18 cellular contexts compared by ENCODE assay signal in the genomic region with DNA sequence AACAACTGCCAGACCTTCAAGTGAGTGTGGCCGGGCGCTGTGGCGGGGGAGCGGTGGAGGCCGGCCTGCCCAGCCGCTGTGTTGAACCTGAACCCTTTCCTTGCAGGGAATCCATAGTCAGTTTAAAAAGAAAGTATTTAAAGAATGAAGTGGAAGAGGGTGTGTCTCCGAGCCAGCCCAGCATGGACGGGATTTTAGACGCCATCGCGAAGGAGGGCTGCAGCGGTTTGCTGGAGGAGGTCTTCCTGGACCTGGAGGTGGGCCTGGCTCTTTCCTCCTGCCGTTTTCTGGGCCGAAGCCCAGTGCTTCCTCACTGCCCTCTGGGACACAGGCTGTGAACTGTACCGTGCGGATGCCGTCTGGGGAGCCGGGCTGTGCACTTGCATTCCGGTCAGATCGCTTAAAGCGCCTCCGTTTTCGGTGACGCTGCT. TPM values are rescaled to one million over a fixed set of nuclear protein-coding genes. Genes with fewer than 3 reads are reported as not detected.
DNase-seq lines count a peak whose midpoint lies in the region; ATAC-seq and TF ChIP-seq lines count a peak whose summit lies in the region.
"Had no signal": no experiment of that assay in that cellular context is flagged by ENCODE, and none has a peak within 500 bp of the region (broad histone marks: within the 10 kb centered on the region; RNA-seq: fewer than 3 reads in every experiment).

No MANE protein-coding gene starts in this region.

- H3K4me3 ChIP-seq in CD4-positive, alpha-beta memory T cell (ENCODE audit: low read length in 2 of 2): no peak overlapping the region
- no peak overlapping the region for H3K4me3 ChIP-seq in prostate gland
- H3K4me3 ChIP-seq: GM23338, lung, stomach, vagina had no signal

- intact Hi-C loops in activated CD4-positive, alpha-beta T cell treated with anti-CD3 and anti-CD28 coated beads, Interleukin-2, amount 10 ng/mL, durations not matched to agents 24 days and 14 days (cut with micrococcal nuclease): loop anchor here (5.0 kb wide), 1 partner anchor 85 kb away; no protein-coding TSS in a partner anchor
- intact Hi-C loops in CD4-positive, alpha-beta memory T cell (cut with micrococcal nuclease): no loop called here
- intact Hi-C loops in posterior vena cava (cut with DNase I) (no loop called here), prostate gland (cut with DNase I) (no loop called here)

- DNase-seq in activated CD4-positive, alpha-beta T cell treated with anti-CD3 and anti-CD28 coated beads, Interleukin-2, amount 10 ng/mL, durations not matched to agents 24 days and 14 days: no peak
- DNase-seq in activated CD4-positive, alpha-beta T cell treated with anti-CD3 and anti-CD28 coated beads, Interleukin-2, amount 10 ng/mL, durations not matched to agents 7 days and 5 days: no peak
- DNase-seq in CD4-positive, alpha-beta memory T cell: no peak
- no peak for DNase-seq in activated naive CD8-positive, alpha-beta T cell treated with anti-CD3 and anti-CD28 coated beads, Interleukin-2, amount 50 U/mL, for 24 hours
- DNase-seq in posterior vena cava (ENCODE audit: low spot score) (peak; percentile 69), DMS53 (lab: John Stamatoyannopoulos, UW) (no peak), prostate gland (ENCODE audit: low spot score) (no peak)
- DNase-seq: activated CD4-positive, alpha-beta T cell treated with anti-CD3 and anti-CD28 coated beads, Interleukin-2, amount 50 U/mL, for 1 hour; anterior cingulate cortex; effector memory CD4-positive, alpha-beta T cell; NCI-H187; NCI-H345; stomach had no signal

- TF ChIP-seq CTCF in prostate gland (IDR thresholded peaks at IDR 0.05): no peak

- H3K27me3 Mint-ChIP-seq in activated CD4-positive, alpha-beta T cell treated with anti-CD3 and anti-CD28 coated beads, Interleukin-2, amount 10 ng/mL, durations not matched to agents 24 days and 14 days: no peaks in the 10 kb centered on the region
- no peaks in the 10 kb centered on the region for H3K27me3 Mint-ChIP-seq in activated CD4-positive, alpha-beta T cell treated with anti-CD3 and anti-CD28 coated beads, Interleukin-2, amount 10 ng/mL, durations not matched to agents 7 days and 5 days
- no peaks in the 10 kb centered on the region for H3K27me3 Mint-ChIP-seq in CD4-positive, alpha-beta memory T cell
- H3K27me3 Mint-ChIP-seq in activated naive CD8-positive, alpha-beta T cell treated with anti-CD3 and anti-CD28 coated beads, Interleukin-2, amount 50 U/mL, for 24 hours: no peaks in the 10 kb centered on the region
- H3K27me3 Mint-ChIP-seq: B cell had no signal

- peaks cover 71% of the 10 kb centered on the region for H3K36me3 Mint-ChIP-seq in activated CD4-positive, alpha-beta T cell treated with anti-CD3 and anti-CD28 coated beads, Interleukin-2, amount 10 ng/mL, durations not matched to agents 24 days and 14 days (ENCODE audit: low read depth)
- H3K36me3 Mint-ChIP-seq in activated CD4-positive, alpha-beta T cell treated with anti-CD3 and anti-CD28 coated beads, Interleukin-2, amount 10 ng/mL, durations not matched to agents 7 days and 5 days (ENCODE audit: low read depth): peaks cover 63% of the 10 kb centered on the region
- H3K36me3 Mint-ChIP-seq in CD4-positive, alpha-beta memory T cell: peaks cover 44 to 56% of the 10 kb centered on the region in 2 donors
- H3K36me3 Mint-ChIP-seq in activated naive CD8-positive, alpha-beta T cell treated with anti-CD3 and anti-CD28 coated beads, Interleukin-2, amount 50 U/mL, for 24 hours (ENCODE audit: low read depth): peaks cover 60% of the 10 kb centered on the region

- H3K9me3 Mint-ChIP-seq in activated CD4-positive, alpha-beta T cell treated with anti-CD3 and anti-CD28 coated beads, Interleukin-2, amount 10 ng/mL, durations not matched to agents 24 days and 14 days: peaks cover 6% of the 10 kb centered on the region
- H3K9me3 Mint-ChIP-seq in activated CD4-positive, alpha-beta T cell treated with anti-CD3 and anti-CD28 coated beads, Interleukin-2, amount 10 ng/mL, durations not matched to agents 7 days and 5 days: no peaks in the 10 kb centered on the region
- peaks cover 0 to 2% (median 0%) of the 10 kb centered on the region in 8 donors for H3K9me3 Mint-ChIP-seq in CD4-positive, alpha-beta memory T cell
- H3K9me3 Mint-ChIP-seq in activated naive CD8-positive, alpha-beta T cell treated with anti-CD3 and anti-CD28 coated beads, Interleukin-2, amount 50 U/mL, for 24 hours: no peaks in the 10 kb centered on the region
- H3K9me3 Mint-ChIP-seq: GM23338 had no signal

- H3K27ac Mint-ChIP-seq in activated CD4-positive, alpha-beta T cell treated with anti-CD3 and anti-CD28 coated beads, Interleukin-2, amount 10 ng/mL, durations not matched to agents 24 days and 14 days: peak overlapping the region; percentile 72
- no peak overlapping the region for H3K27ac Mint-ChIP-seq in activated CD4-positive, alpha-beta T cell treated with anti-CD3 and anti-CD28 coated beads, Interleukin-2, amount 10 ng/mL, durations not matched to agents 7 days and 5 days
- H3K27ac Mint-ChIP-seq in CD4-positive, alpha-beta memory T cell: peak overlapping the region in 6 of 7 donors; percentile 63 to 95 (median 86)
- peak overlapping the region; percentile 49 for H3K27ac Mint-ChIP-seq in activated naive CD8-positive, alpha-beta T cell treated with anti-CD3 and anti-CD28 coated beads, Interleukin-2, amount 50 U/mL, for 24 hours
- H3K27ac Mint-ChIP-seq: B cell, GM23338 had no signal

- H3K27ac ChIP-seq in CD4-positive, alpha-beta memory T cell (ENCODE audit: low read depth, low read length): no peak overlapping the region
- no peak overlapping the region for H3K27ac ChIP-seq in prostate gland
- H3K27ac ChIP-seq: stomach, vagina had no signal

- H3K36me3 ChIP-seq in CD4-positive, alpha-beta memory T cell (ENCODE audit: insufficient read depth, low read length): peaks cover 52% of the 10 kb centered on the region
- H3K36me3 ChIP-seq in prostate gland: peaks cover 0 to 6% of the 10 kb centered on the region in 2 donors

- POLR2A ChIA-PET in activated CD4-positive, alpha-beta T cell treated with anti-CD3 and anti-CD28 coated beads, Interleukin-2, amount 10 ng/mL, durations not matched to agents 7 days and 5 days (lab: Charles Lee): no interaction called here
- POLR2A ChIA-PET in CD4-positive, alpha-beta memory T cell (lab: Charles Lee; ENCODE audit: partially characterized antibody): interaction anchor here (1.0 kb wide), 1 partner anchor 10 kb away, joined by 7 read pairs; no protein-coding TSS in a partner anchor

- peaks cover 17% of the 10 kb centered on the region for H3K4me1 ChIP-seq in CD4-positive, alpha-beta memory T cell (ENCODE audit: insufficient read depth, low read length)
- no peaks in the 10 kb centered on the region for H3K4me1 ChIP-seq in prostate gland (replicated peaks)
- H3K4me1 ChIP-seq: stomach had no signal

- ATAC-seq in activated naive CD8-positive, alpha-beta T cell treated with anti-CD3 and anti-CD28 coated beads, Interleukin-2, amount 50 U/mL, for 24 hours: no peak
- no peak for ATAC-seq in GM18519 (IDR thresholded peaks at IDR 0.05; ENCODE audit: low FRiP score, unreplicated experiment)
- ATAC-seq: GM23338 had no signal

- WGBS in prostate gland: 95% methylated on average over 24 of the region's 24 CpGs

- peaks cover 49% of the 10 kb centered on the region for H3K4me1 Mint-ChIP-seq in activated CD4-positive, alpha-beta T cell treated with anti-CD3 and anti-CD28 coated beads, Interleukin-2, amount 10 ng/mL, durations not matched to agents 24 days and 14 days
- peaks cover 48% of the 10 kb centered on the region for H3K4me1 Mint-ChIP-seq in activated CD4-positive, alpha-beta T cell treated with anti-CD3 and anti-CD28 coated beads, Interleukin-2, amount 10 ng/mL, durations not matched to agents 7 days and 5 days
- peaks cover 10 to 45% (median 21%) of the 10 kb centered on the region in 4 donors for H3K4me1 Mint-ChIP-seq in CD4-positive, alpha-beta memory T cell
- H3K4me1 Mint-ChIP-seq in activated naive CD8-positive, alpha-beta T cell treated with anti-CD3 and anti-CD28 coated beads, Interleukin-2, amount 50 U/mL, for 24 hours: peaks cover 65% of the 10 kb centered on the region
- H3K4me1 Mint-ChIP-seq: GM23338 had no signal

- TF ChIP-seq POLR2A in prostate gland (IDR thresholded peaks at IDR 0.05): no peak

- no peak overlapping the region for H3K4me3 Mint-ChIP-seq in activated CD4-positive, alpha-beta T cell treated with anti-CD3 and anti-CD28 coated beads, Interleukin-2, amount 10 ng/mL, durations not matched to agents 24 days and 14 days
- H3K4me3 Mint-ChIP-seq in activated CD4-positive, alpha-beta T cell treated with anti-CD3 and anti-CD28 coated beads, Interleukin-2, amount 10 ng/mL, durations not matched to agents 7 days and 5 days: no peak overlapping the region
- no peak overlapping the region for H3K4me3 Mint-ChIP-seq in CD4-positive, alpha-beta memory T cell
- H3K4me3 Mint-ChIP-seq in activated naive CD8-positive, alpha-beta T cell treated with anti-CD3 and anti-CD28 coated beads, Interleukin-2, amount 50 U/mL, for 24 hours: no peak overlapping the region
- H3K4me3 Mint-ChIP-seq: B cell, GM23338 had no signal

- no peaks in the 10 kb centered on the region for H3K9me3 ChIP-seq in CD4-positive, alpha-beta memory T cell (ENCODE audit: control insufficient read depth in 1 of 2, low read length in 2 of 2)
- no peaks in the 10 kb centered on the region for H3K9me3 ChIP-seq in prostate gland
- H3K9me3 ChIP-seq: stomach, vagina had no signal

- no peaks in the 10 kb centered on the region for H3K27me3 ChIP-seq in CD4-positive, alpha-beta memory T cell (ENCODE audit: insufficient read depth, low read length)
- no peaks in the 10 kb centered on the region for H3K27me3 ChIP-seq in prostate gland (replicated peaks; ENCODE audit: insufficient read depth)
- H3K27me3 ChIP-seq: stomach, vagina had no signal

- CTCF ChIA-PET in activated CD4-positive, alpha-beta T cell treated with anti-CD3 and anti-CD28 coated beads, Interleukin-2, amount 10 ng/mL, durations not matched to agents 7 days and 5 days (lab: Charles Lee): interaction anchor here (0.7 to 1.0 kb wide), 2 partner anchors 10 to 15 kb away, joined by 4 to 5 read pairs; no protein-coding TSS in a partner anchor
- CTCF ChIA-PET in CD4-positive, alpha-beta memory T cell (lab: Charles Lee; ENCODE audit: partially characterized antibody): no interaction called here

RNA-seq across cellular contexts. Expression of a gene that starts 19.1 kb away (rescaled TPM):
- 64.5 and 67.2 TPM in 2 replicates for total RNA-seq in activated CD4-positive, alpha-beta T cell treated with anti-CD3 and anti-CD28 coated beads, Interleukin-2, amount 10 ng/mL, durations not matched to agents 24 days and 14 days
- total RNA-seq in activated CD4-positive, alpha-beta T cell treated with anti-CD3 and anti-CD28 coated beads, Interleukin-2, amount 10 ng/mL, durations not matched to agents 7 days and 5 days: 10 to 100 TPM; 65.5 to 79.0 TPM
- total RNA-seq in CD4-positive, alpha-beta memory T cell: 10 to 100 TPM; 83.0 to 96.1 TPM
- polyA plus RNA-seq in CD4-positive, alpha-beta memory T cell: 10 to 100 TPM; 32.0 to 42.8 TPM
- 10 to 100 TPM; 52.6 to 54.2 TPM for total RNA-seq in posterior vena cava
- 10 to 100 TPM; 44.3 to 79.7 TPM for total RNA-seq in prostate gland
